8 cellular contexts compared by ENCODE assay signal in genomic region chr2:217162533-217162932, GRCh38.
DNase-seq lines count a peak whose midpoint lies in the region; ATAC-seq and TF ChIP-seq lines count a peak whose summit lies in the region.

No MANE protein-coding gene starts in this region.

- no peaks in the 10 kb centered on the region for H3K36me3 ChIP-seq in thyroid gland

- intact Hi-C loops in thyroid gland (cut with DNase I): loop anchor here (10.0 kb wide), 1 partner anchor 468 kb away; the partner anchor contains the start of gene IGFBP5

- peak overlapping the region; percentile 45 to 70 for H3K27ac Mint-ChIP-seq in natural killer cell treated with Interleukin-12 subunit alpha and Interleukin-12 subunit beta and Interleukin-15 and Interleukin-18, amount 100 ng/mL, for 72 hours

- 82 to 87% methylated on average over 9 of the region's 9 CpGs for whole genome bisulfite sequencing in thyroid gland, 2 donors

- no peaks in the 10 kb centered on the region for H3K9me3 ChIP-seq in thyroid gland

- ATAC-seq in natural killer cell treated with Interleukin-12 subunit alpha and Interleukin-12 subunit beta and Interleukin-15 and Interleukin-18, amount 100 ng/mL, for 72 hours: peak; percentile 70 to 88
- ATAC-seq in GM18873 (IDR thresholded peaks at IDR 0.05; ENCODE audit: low FRiP score, unreplicated experiment): no peak
- no peak for ATAC-seq in GM21515 (IDR thresholded peaks at IDR 0.05; ENCODE audit: unreplicated experiment)

- peak; percentile 62 for DNase-seq in GM12865 (ENCODE audit: low read depth)
- peak; percentile 89 for DNase-seq in NCI-H2107 treated with DMSO at 0.1 percent for 48 hours (lab: John Stamatoyannopoulos, UW; ENCODE audit: unreplicated experiment)
- peak in 34 of 58 donors; percentile 5 to 77 (median 38) for DNase-seq in anterior cingulate cortex (lab: John Stamatoyannopoulos, UW)
- DNase-seq in natural killer cell treated with Interleukin-12 subunit alpha and Interleukin-12 subunit beta and Interleukin-15 and Interleukin-18, amount 100 ng/mL, for 72 hours (ENCODE audit: low spot score): peak; percentile 64
- DNase-seq in NCI-H526 (lab: John Stamatoyannopoulos, UW): no peak
- DNase-seq in thyroid gland: no peak

- H3K27me3 ChIP-seq in thyroid gland: no peaks in the 10 kb centered on the region

- no peak for TF ChIP-seq POLR2A in thyroid gland (IDR thresholded peaks at IDR 0.05)

- H3K4me3 Mint-ChIP-seq in natural killer cell treated with Interleukin-12 subunit alpha and Interleukin-12 subunit beta and Interleukin-15 and Interleukin-18, amount 100 ng/mL, for 72 hours: peak overlapping the region; percentile 56

- TF ChIP-seq CTCF in GM12865 (IDR thresholded peaks at IDR 0.05; ENCODE audit: insufficient read depth, low read depth, low read length, missing control alignments): no peak
- no peak for TF ChIP-seq CTCF in thyroid gland (IDR thresholded peaks at IDR 0.05)

- no peak overlapping the region for H3K4me3 ChIP-seq in GM12865 (ENCODE audit: low read depth, low read length)
- H3K4me3 ChIP-seq in thyroid gland (replicated peaks in 1 of 3): no peak overlapping the region

- peaks cover 12 to 23% of the 10 kb centered on the region in 2 donors for H3K27me3 Mint-ChIP-seq in natural killer cell treated with Interleukin-12 subunit alpha and Interleukin-12 subunit beta and Interleukin-15 and Interleukin-18, amount 100 ng/mL, for 72 hours

- H3K9me3 Mint-ChIP-seq in natural killer cell treated with Interleukin-12 subunit alpha and Interleukin-12 subunit beta and Interleukin-15 and Interleukin-18, amount 100 ng/mL, for 72 hours: no peaks in the 10 kb centered on the region

- peaks cover 15 to 25% of the 10 kb centered on the region in 2 donors for H3K4me1 Mint-ChIP-seq in natural killer cell treated with Interleukin-12 subunit alpha and Interleukin-12 subunit beta and Interleukin-15 and Interleukin-18, amount 100 ng/mL, for 72 hours (ENCODE audit: low read depth in 2 of 2)

- no peak overlapping the region for H3K27ac ChIP-seq in thyroid gland

- H3K4me1 ChIP-seq in thyroid gland: peaks cover 0 to 6% of the 10 kb centered on the region in 2 donors

- H3K36me3 Mint-ChIP-seq in natural killer cell treated with Interleukin-12 subunit alpha and Interleukin-12 subunit beta and Interleukin-15 and Interleukin-18, amount 100 ng/mL, for 72 hours: peaks cover 7% of the 10 kb centered on the region

Comparison
In these comparisons a context has a peak if more than half of its experiments do, and no peak if none do; other contexts are left out.
1. DNase-seq: peak in GM12865 (single experiment), NCI-H2107 treated with DMSO at 0.1 percent for 48 hours (single experiment), anterior cingulate cortex (34 of 58) and natural killer cell treated with Interleukin-12 subunit alpha and Interleukin-12 subunit beta and Interleukin-15 and Interleukin-18, amount 100 ng/mL, for 72 hours (single experiment); none in NCI-H526 (0 of 2) and thyroid gland (0 of 2).
2. ATAC-seq: peak in natural killer cell treated with Interleukin-12 subunit alpha and Interleukin-12 subunit beta and Interleukin-15 and Interleukin-18, amount 100 ng/mL, for 72 hours (2 of 2); none in GM18873 (single experiment) and GM21515 (single experiment).